In genomic region chr17:43021739-43022512, GRCh38 we compare ENCODE assay signal across 8 cellular contexts. TPM values are rescaled to one million over a fixed set of nuclear protein-coding genes. Genes with fewer than 3 reads are reported as not detected.
DNase-seq lines count a peak whose midpoint lies in the region; ATAC-seq lines count a peak whose summit lies in the region.

Gene VAT1, minus strand, starts transcription at chr17:43022385. Its CDS starts 63 bp downstream, at chr17:43022322.

- H3K36me3 ChIP-seq in BLaER1 treated with 17β-estradiol and CSF1 and Interleukin-3, amounts not matched to agents 10 nM and 100 nM = peaks cover 0 to 35% (median 8%) of the 10 kb centered on the region in 11 experiments; a peak in 12 of 22 replicates
- peaks cover 10% of the 10 kb centered on the region for H3K36me3 ChIP-seq in HAP-1 (replicated peaks)

- peak within 1 kb of the TSS; percentile 88 for H3K4me3 Mint-ChIP-seq in activated CD4-positive, alpha-beta T cell treated with anti-CD3 and anti-CD28 coated beads, Interleukin-2, amount 10 ng/mL, durations not matched to agents 24 days and 14 days

- intact Hi-C loops in activated CD4-positive, alpha-beta T cell treated with anti-CD3 and anti-CD28 coated beads, Interleukin-2, amount 10 ng/mL, durations not matched to agents 24 days and 14 days (cut with micrococcal nuclease) = loop anchor here (1.0 to 10.0 kb wide), 4 partner anchors 15 to 293 kb away; partner anchors contain the start of genes BRCA1 and TMEM106A
- intact Hi-C loops in left colon (cut with DNase I, micrococcal nuclease) = loop anchor here in 1 of 2 donors (10.0 kb wide), 1 partner anchor 153 kb away; the partner anchor contains the start of gene NBR1

- H3K27me3 ChIP-seq in BLaER1 treated with 17β-estradiol and CSF1 and Interleukin-3, amounts not matched to agents 10 nM and 100 nM = peaks cover 0 to 20% (median 5%) of the 10 kb centered on the region in 11 experiments; a peak in 9 of 22 replicates
- H3K27me3 ChIP-seq in HAP-1 (ENCODE audit: low read depth) = no peaks in the 10 kb centered on the region

- no peaks in the 10 kb centered on the region for H3K9me3 Mint-ChIP-seq in activated CD4-positive, alpha-beta T cell treated with anti-CD3 and anti-CD28 coated beads, Interleukin-2, amount 10 ng/mL, durations not matched to agents 24 days and 14 days

- H3K4me3 ChIP-seq in BLaER1 treated with 17β-estradiol and CSF1 and Interleukin-3, amounts not matched to agents 10 nM and 100 nM = peak within 1 kb of the TSS; percentile 78 to 100 (median 92)
- H3K4me3 ChIP-seq in HAP-1 = peak within 1 kb of the TSS; percentile 88

- H4K20me1 ChIP-seq in BLaER1 treated with 17β-estradiol and CSF1 and Interleukin-3, amounts not matched to agents 10 nM and 100 nM = peaks cover 0 to 36% (median 4%) of the 10 kb centered on the region in 11 experiments; a peak in 9 of 22 replicates

- in situ Hi-C loops in HAP-1 (cut with MboI; ENCODE audit: low sequenced_read_pairs) = no loop called here

- no peaks in the 10 kb centered on the region for H3K9me3 ChIP-seq in BLaER1 treated with 17β-estradiol and CSF1 and Interleukin-3, amounts not matched to agents 10 nM and 100 nM (replicated peaks in 1 of 11)
- H3K9me3 ChIP-seq in HAP-1 = no peaks in the 10 kb centered on the region

- H3K36me3 Mint-ChIP-seq in activated CD4-positive, alpha-beta T cell treated with anti-CD3 and anti-CD28 coated beads, Interleukin-2, amount 10 ng/mL, durations not matched to agents 24 days and 14 days (ENCODE audit: low read depth) = no peaks in the 10 kb centered on the region

- H3K27ac ChIP-seq in BLaER1 treated with 17β-estradiol and CSF1 and Interleukin-3, amounts not matched to agents 10 nM and 100 nM = peak within 1 kb of the TSS; percentile 65 to 86 (median 72)

- peaks cover 14% of the 10 kb centered on the region for H3K27me3 Mint-ChIP-seq in activated CD4-positive, alpha-beta T cell treated with anti-CD3 and anti-CD28 coated beads, Interleukin-2, amount 10 ng/mL, durations not matched to agents 24 days and 14 days

- DNase-seq in HAP-1 (ENCODE audit: low spot score in 2 of 2) = peak; percentile 78 to 91
- peak; percentile 35 to 80 for DNase-seq in NCI-H524 (lab: John Stamatoyannopoulos, UW)
- DNase-seq in activated CD4-positive, alpha-beta T cell treated with anti-CD3 and anti-CD28 coated beads, Interleukin-2, amount 10 ng/mL, durations not matched to agents 24 days and 14 days = peak; percentile 90
- peak; percentile 54 for DNase-seq in dedifferentiated amniotic fluid mesenchymal stem cell (ENCODE audit: extremely low spot score)
- peak; percentile 78 to 87 for DNase-seq in left colon
- DNase-seq in stimulated activated CD4-positive, alpha-beta T cell treated with anti-CD3 and anti-CD28 coated beads, Interleukin-1b, Interleukin-23, amount 100 ng/mL, for 48 hours = peak; percentile 54

- H3K4me1 ChIP-seq in BLaER1 treated with 17β-estradiol and CSF1 and Interleukin-3, amounts not matched to agents 10 nM and 100 nM = peaks cover 44 to 79% (median 65%) of the 10 kb centered on the region in 10 experiments
- H3K4me1 ChIP-seq in HAP-1 = peaks cover 2% of the 10 kb centered on the region

- H3K27ac Mint-ChIP-seq in activated CD4-positive, alpha-beta T cell treated with anti-CD3 and anti-CD28 coated beads, Interleukin-2, amount 10 ng/mL, durations not matched to agents 24 days and 14 days = peak within 1 kb of the TSS; percentile 48

- ATAC-seq in left colon = peak; percentile 82
- ATAC-seq in GM19035 (IDR thresholded peaks at IDR 0.05; ENCODE audit: unreplicated experiment) = no peak

- peaks cover 32% of the 10 kb centered on the region for H3K4me1 Mint-ChIP-seq in activated CD4-positive, alpha-beta T cell treated with anti-CD3 and anti-CD28 coated beads, Interleukin-2, amount 10 ng/mL, durations not matched to agents 24 days and 14 days

- peak within 1 kb of the TSS; percentile 92 to 100 (median 99) for H3K4me2 ChIP-seq in BLaER1 treated with 17β-estradiol and CSF1 and Interleukin-3, amounts not matched to agents 10 nM and 100 nM

- peak within 1 kb of the TSS; percentile 77 to 91 (median 84) for H3K9ac ChIP-seq in BLaER1 treated with 17β-estradiol and CSF1 and Interleukin-3, amounts not matched to agents 10 nM and 100 nM

RNA-seq across cellular contexts. Expression of gene VAT1, which starts in this region (rescaled TPM):
- 17.9 and 18.8 TPM in 2 replicates for total RNA-seq in activated CD4-positive, alpha-beta T cell treated with anti-CD3 and anti-CD28 coated beads, Interleukin-2, amount 10 ng/mL, durations not matched to agents 24 days and 14 days
- 10 to 100 TPM; 46.3 to 85.2 TPM for total RNA-seq in left colon
